In genomic region chr2:111028720-111029119, GRCh38 we compare ENCODE assay signal across 1 cellular context.
TF ChIP-seq lines count a peak whose summit lies in the region.

No MANE protein-coding gene starts in this region.

TF ChIP-seq in WTC11, 78 proteins besides CTCF, POLR2A, EP300 and RAD21 (continued from another document):
- TF ChIP-seq E2F4 (CRISPR knock-in tag; IDR thresholded peaks at IDR 0.05; ENCODE audit: borderline replicate concordance, low read depth), result no peak
- TF ChIP-seq ZNF423 (CRISPR knock-in tag; IDR thresholded peaks at IDR 0.05), result no peak
- no peak for TF ChIP-seq ZNF532 (CRISPR knock-in tag; IDR thresholded peaks at IDR 0.05; ENCODE audit: borderline replicate concordance)
- no peak for TF ChIP-seq ZNF317 (CRISPR knock-in tag; IDR thresholded peaks at IDR 0.05; ENCODE audit: borderline replicate concordance, low read depth)
- no peak for TF ChIP-seq GTF2I (CRISPR knock-in tag; conservative IDR thresholded peaks at IDR 0.05)
- no peak for TF ChIP-seq ETV6 (CRISPR knock-in tag; IDR thresholded peaks at IDR 0.05)
- no peak for TF ChIP-seq OVOL2 (CRISPR knock-in tag; IDR thresholded peaks at IDR 0.05; ENCODE audit: borderline replicate concordance)
- no peak for TF ChIP-seq ZBTB21 (CRISPR knock-in tag; IDR thresholded peaks at IDR 0.05; ENCODE audit: borderline replicate concordance)
- no peak for TF ChIP-seq TCF7 (CRISPR knock-in tag; IDR thresholded peaks at IDR 0.05; ENCODE audit: low read depth)
- TF ChIP-seq TP53 (CRISPR knock-in tag; IDR thresholded peaks at IDR 0.05), result no peak
- no peak for TF ChIP-seq RELA (CRISPR knock-in tag; IDR thresholded peaks at IDR 0.05; ENCODE audit: borderline replicate concordance)
- TF ChIP-seq EMX1 (CRISPR knock-in tag; IDR thresholded peaks at IDR 0.05), result no peak
